Comparison of ENCODE assay signal across 12 cellular contexts in genomic region chr13:27637289-27637626, GRCh38.
"Had no signal": no experiment of that assay in that cellular context is flagged by ENCODE, and none has a peak within 500 bp of the region (broad histone marks: within the 10 kb centered on the region; RNA-seq: fewer than 3 reads in every experiment).

No MANE protein-coding gene starts in this region.

- H3K27ac ChIP-seq: brain microvascular endothelial cell had no signal

- H3K4me3 Mint-ChIP-seq: activated CD4-positive, alpha-beta memory T cell treated with anti-CD3 and anti-CD28 coated beads, Interleukin-2, amount 10 ng/mL, durations not matched to agents 7 days and 5 days; activated naive CD4-positive, alpha-beta T cell treated with anti-CD3 and anti-CD28 coated beads, Interleukin-2, amount 10 ng/mL, durations not matched to agents 7 days and 5 days; nephron progenitor cell had no signal

- H3K9me3 Mint-ChIP-seq: activated CD4-positive, alpha-beta memory T cell treated with anti-CD3 and anti-CD28 coated beads, Interleukin-2, amount 10 ng/mL, durations not matched to agents 7 days and 5 days; activated naive CD4-positive, alpha-beta T cell treated with anti-CD3 and anti-CD28 coated beads, Interleukin-2, amount 10 ng/mL, durations not matched to agents 7 days and 5 days; nephron progenitor cell had no signal

- H3K36me3 ChIP-seq: brain microvascular endothelial cell, upper lobe of left lung had no signal

- H3K4me3 ChIP-seq: lung, mucosa of descending colon, upper lobe of left lung had no signal

- H3K9me3 ChIP-seq: mucosa of descending colon, upper lobe of left lung had no signal

- DNase-seq: activated CD4-positive, alpha-beta memory T cell treated with anti-CD3 and anti-CD28 coated beads, Interleukin-2, amount 10 ng/mL, durations not matched to agents 7 days and 5 days; activated CD4-positive, alpha-beta T cell treated with anti-CD3 and anti-CD28 coated beads for 1 hour; activated naive CD4-positive, alpha-beta T cell treated with anti-CD3 and anti-CD28 coated beads, Interleukin-2, amount 10 ng/mL, durations not matched to agents 7 days and 5 days; amniotic stem cell; brain microvascular endothelial cell; effector memory CD4-positive, alpha-beta T cell; mucosa of descending colon; nephron progenitor cell; stimulated activated CD4-positive, alpha-beta T cell treated with anti-CD3 and anti-CD28 coated beads, Interleukin-12 subunit alpha, Interleukin-12 subunit beta, amount 100 ng/mL, for 4 hours; stimulated activated naive CD8-positive, alpha-beta T cell treated with anti-CD3 and anti-CD28 coated beads, Interleukin-15, Interleukin-2, amounts not matched to agents 100 U/mL and 50 U/mL, for 24 hours; upper lobe of left lung had no signal

- H3K27me3 ChIP-seq: brain microvascular endothelial cell, upper lobe of left lung had no signal

- H3K27ac Mint-ChIP-seq: activated CD4-positive, alpha-beta memory T cell treated with anti-CD3 and anti-CD28 coated beads, Interleukin-2, amount 10 ng/mL, durations not matched to agents 7 days and 5 days; activated naive CD4-positive, alpha-beta T cell treated with anti-CD3 and anti-CD28 coated beads, Interleukin-2, amount 10 ng/mL, durations not matched to agents 7 days and 5 days; nephron progenitor cell had no signal

- ATAC-seq: mucosa of descending colon had no signal

- H3K27me3 Mint-ChIP-seq: activated CD4-positive, alpha-beta memory T cell treated with anti-CD3 and anti-CD28 coated beads, Interleukin-2, amount 10 ng/mL, durations not matched to agents 7 days and 5 days; activated naive CD4-positive, alpha-beta T cell treated with anti-CD3 and anti-CD28 coated beads, Interleukin-2, amount 10 ng/mL, durations not matched to agents 7 days and 5 days had no signal
